ENCODE assay signal across 29 cellular contexts in the genomic region with DNA sequence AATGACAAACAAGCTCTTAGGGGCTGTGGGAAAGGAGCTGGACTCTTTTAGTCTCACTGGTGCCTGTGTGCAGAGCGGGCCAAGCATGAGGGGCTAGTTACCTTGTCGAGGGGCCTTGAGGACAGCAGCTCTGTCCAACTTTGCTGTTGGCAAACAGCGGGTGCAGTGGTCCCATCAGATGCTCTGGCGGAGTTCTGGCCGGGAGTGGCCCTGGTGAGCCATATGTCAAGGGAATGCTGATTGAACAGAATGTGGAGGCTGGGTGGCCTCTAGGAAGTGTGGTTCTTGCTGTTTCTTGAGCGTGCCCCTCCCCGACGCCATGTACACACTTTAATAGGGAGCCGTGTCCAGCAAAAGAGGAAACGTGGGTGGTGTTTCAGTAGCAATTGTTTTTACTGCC. TPM values are rescaled to one million over a fixed set of nuclear protein-coding genes. Genes with fewer than 3 reads are reported as not detected.
"Had no signal": no experiment of that assay in that cellular context is flagged by ENCODE, and none has a peak within 500 bp of the region (broad histone marks: within the 10 kb centered on the region; RNA-seq: fewer than 3 reads in every experiment).

No MANE protein-coding gene starts in this region.

- H3K9me3 Mint-ChIP-seq: activated CD4-positive, alpha-beta memory T cell treated with anti-CD3 and anti-CD28 coated beads for 36 hours; activated CD4-positive, alpha-beta T cell treated with anti-CD3 and anti-CD28 coated beads, Interleukin-2, amount 10 ng/mL, durations not matched to agents 24 days and 14 days; activated naive CD4-positive, alpha-beta T cell treated with anti-CD3 and anti-CD28 coated beads for 36 hours; activated naive CD8-positive, alpha-beta T cell treated with anti-CD3 and anti-CD28 coated beads for 36 hours; activated T-helper 1 cell treated with anti-CD3 and anti-CD28 coated beads, Interleukin-12 subunit alpha, Interleukin-12 subunit beta, Interleukin-2, Interleukin-4 antibody, amounts not matched to agents 30 ng/mL and 10 ng/mL and 1 ng/mL, durations not matched to agents 14 hours and 24 hours and 36 hours; neural crest cell had no signal

- H3K27ac ChIP-seq: ascending aorta, cardiac muscle cell, coronary artery, gastroesophageal sphincter, hepatocyte, right atrium auricular region, tibial nerve had no signal

- DNase-seq: activated CD4-positive, alpha-beta memory T cell treated with anti-CD3 and anti-CD28 coated beads for 36 hours; activated CD4-positive, alpha-beta T cell treated with anti-CD3 and anti-CD28 coated beads, Interleukin-2, amount 10 ng/mL, durations not matched to agents 24 days and 14 days; activated CD4-positive, CD25-positive, alpha-beta regulatory T cell treated with anti-CD3 and anti-CD28 coated beads, Interleukin-2, amount 50 U/mL, for 72 hours; activated CD8-positive, alpha-beta memory T cell treated with anti-CD3 and anti-CD28 coated beads, Interleukin-2, amount 50 U/mL, for 4 hours; activated effector memory CD4-positive, alpha-beta T cell treated with anti-CD3 and anti-CD28 coated beads, Interleukin-2, amount 50 U/mL, for 16 hours; activated naive CD4-positive, alpha-beta T cell treated with anti-CD3 and anti-CD28 coated beads for 36 hours; activated naive CD8-positive, alpha-beta T cell treated with anti-CD3 and anti-CD28 coated beads for 36 hours; activated T-cell treated with anti-CD3 and anti-CD28 coated beads, Interleukin-2, amount 50 U/mL, for 1 hour; cerebellar nuclear complex; islet precursor cell; midbrain; naive thymus-derived CD4-positive, alpha-beta T cell; occipital lobe; stimulated activated CD4-positive, alpha-beta T cell treated with anti-CD3 and anti-CD28 coated beads, Interleukin-2, amount 100 ng/mL, for 48 hours; stimulated activated naive CD4-positive, alpha-beta T cell treated with Interleukin-2 at 50 U/mL for 16 hours; T-helper 9 cell had no signal

- H3K36me3 ChIP-seq: ascending aorta, cardiac muscle cell, gastroesophageal sphincter, right atrium auricular region, tibial nerve had no signal

- H3K36me3 Mint-ChIP-seq: activated CD4-positive, alpha-beta memory T cell treated with anti-CD3 and anti-CD28 coated beads for 36 hours; activated naive CD8-positive, alpha-beta T cell treated with anti-CD3 and anti-CD28 coated beads for 36 hours; brain had no signal

- H3K4me2 ChIP-seq: hepatocyte had no signal

- H3K9me3 ChIP-seq: ascending aorta, gastroesophageal sphincter, right atrium auricular region, tibial nerve had no signal

- H2AFZ ChIP-seq: hepatocyte had no signal

- H3K4me1 Mint-ChIP-seq: activated CD4-positive, alpha-beta T cell treated with anti-CD3 and anti-CD28 coated beads, Interleukin-2, amount 10 ng/mL, durations not matched to agents 24 days and 14 days; activated naive CD8-positive, alpha-beta T cell treated with anti-CD3 and anti-CD28 coated beads for 36 hours; brain; neural crest cell had no signal

- H3K27me3 ChIP-seq: ascending aorta had no signal

- H3K27ac Mint-ChIP-seq: activated CD4-positive, alpha-beta memory T cell treated with anti-CD3 and anti-CD28 coated beads for 36 hours; activated CD4-positive, alpha-beta T cell treated with anti-CD3 and anti-CD28 coated beads, Interleukin-2, amount 10 ng/mL, durations not matched to agents 24 days and 14 days; activated naive CD4-positive, alpha-beta T cell treated with anti-CD3 and anti-CD28 coated beads for 36 hours; activated naive CD8-positive, alpha-beta T cell treated with anti-CD3 and anti-CD28 coated beads for 36 hours; activated T-helper 1 cell treated with anti-CD3 and anti-CD28 coated beads, Interleukin-12 subunit alpha, Interleukin-12 subunit beta, Interleukin-2, Interleukin-4 antibody, amounts not matched to agents 30 ng/mL and 10 ng/mL and 1 ng/mL, durations not matched to agents 14 hours and 24 hours and 36 hours; brain; naive thymus-derived CD4-positive, alpha-beta T cell had no signal

- H3K4me3 ChIP-seq: ascending aorta, cardiac muscle cell, coronary artery, gastroesophageal sphincter, hepatocyte, right atrium auricular region, tibial nerve had no signal

- H3K4me3 Mint-ChIP-seq: activated CD4-positive, alpha-beta memory T cell treated with anti-CD3 and anti-CD28 coated beads for 36 hours; activated CD4-positive, alpha-beta T cell treated with anti-CD3 and anti-CD28 coated beads, Interleukin-2, amount 10 ng/mL, durations not matched to agents 24 days and 14 days; activated naive CD4-positive, alpha-beta T cell treated with anti-CD3 and anti-CD28 coated beads for 36 hours; activated naive CD8-positive, alpha-beta T cell treated with anti-CD3 and anti-CD28 coated beads for 36 hours; activated T-helper 1 cell treated with anti-CD3 and anti-CD28 coated beads, Interleukin-12 subunit alpha, Interleukin-12 subunit beta, Interleukin-2, Interleukin-4 antibody, amounts not matched to agents 30 ng/mL and 10 ng/mL and 1 ng/mL, durations not matched to agents 14 hours and 24 hours and 36 hours; naive thymus-derived CD4-positive, alpha-beta T cell; neural crest cell had no signal

RNA-seq across cellular contexts. Expression of a gene that starts 3.6 kb away (rescaled TPM):
- total RNA-seq: activated CD4-positive, alpha-beta memory T cell treated with anti-CD3 and anti-CD28 coated beads for 36 hours; activated CD4-positive, alpha-beta T cell treated with anti-CD3 and anti-CD28 coated beads, Interleukin-2, amount 10 ng/mL, durations not matched to agents 24 days and 14 days; activated CD8-positive, alpha-beta memory T cell treated with anti-CD3 and anti-CD28 coated beads for 36 hours; activated naive CD4-positive, alpha-beta T cell treated with anti-CD3 and anti-CD28 coated beads for 36 hours; activated naive CD8-positive, alpha-beta T cell treated with anti-CD3 and anti-CD28 coated beads for 36 hours; activated T-helper 1 cell treated with anti-CD3 and anti-CD28 coated beads, Interleukin-12 subunit alpha, Interleukin-12 subunit beta, Interleukin-2, Interleukin-4 antibody, amounts not matched to agents 30 ng/mL and 10 ng/mL and 1 ng/mL, durations not matched to agents 14 hours and 24 hours and 36 hours; endothelial cell of umbilical vein; naive thymus-derived CD4-positive, alpha-beta T cell; pulmonary artery endothelial cell had no signal
- polyA plus RNA-seq: endothelial cell of umbilical vein; naive thymus-derived CD4-positive, alpha-beta T cell had no signal
